In the genomic region with DNA sequence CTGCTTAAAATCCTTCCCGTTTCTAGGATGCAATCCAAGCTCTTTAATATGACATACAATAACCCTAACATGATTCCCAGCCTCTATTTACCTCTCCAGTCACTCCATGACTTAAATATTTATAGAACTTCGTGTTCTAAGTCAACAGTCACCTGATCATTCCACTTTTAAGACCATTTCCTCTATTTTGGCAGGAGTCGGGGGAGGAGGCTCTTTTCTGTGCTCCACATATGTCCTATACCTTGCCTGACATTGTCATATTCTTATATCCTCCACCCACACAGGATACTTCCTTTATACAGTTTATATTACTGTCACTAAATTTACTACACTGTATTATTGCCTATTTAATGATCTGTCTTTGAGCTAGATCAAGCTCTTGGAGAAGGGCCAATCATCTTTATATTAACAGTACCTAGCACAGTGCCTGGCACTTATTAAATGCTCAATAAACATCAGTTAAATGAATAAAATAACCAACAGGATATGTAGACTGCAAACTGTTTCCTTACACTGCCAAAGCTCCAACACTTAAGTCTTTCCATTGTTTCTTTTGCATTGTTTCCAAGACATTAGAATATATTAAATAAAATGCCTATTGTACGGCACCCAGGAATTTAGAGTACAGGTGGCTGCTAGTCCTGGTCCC, we compare ENCODE assay signal across 8 cellular contexts. TPM values are rescaled to one million over a fixed set of nuclear protein-coding genes. Genes with fewer than 3 reads are reported as not detected.
DNase-seq lines count a peak whose midpoint lies in the region; ATAC-seq and TF ChIP-seq lines count a peak whose summit lies in the region.

No MANE protein-coding gene starts in this region.

- H3K4me3 Mint-ChIP-seq in Calu3 (ENCODE audit: low read depth, unreplicated experiment) (peak overlapping the region; percentile 91), osteocyte (ENCODE audit: unreplicated experiment) (peak overlapping the region; percentile 91)

- H3K4me2 ChIP-seq in Loucy (ENCODE audit: low read depth, low read length, poor library complexity, severe bottlenecking), result peak overlapping the region; percentile 95

- no peaks in the 10 kb centered on the region for H3K9me2 ChIP-seq in Loucy (replicated peaks; ENCODE audit: low read depth, low read length)

- H3K27me3 ChIP-seq in Loucy (ENCODE audit: insufficient read depth, low read length, poor library complexity, severe bottlenecking), result no peaks in the 10 kb centered on the region

- peaks cover 49% of the 10 kb centered on the region for H3K4me1 ChIP-seq in Loucy (ENCODE audit: insufficient read depth, low read length, poor library complexity, severe bottlenecking)

- CTCF ChIA-PET in Calu3 (lab: Charles Lee), result interaction anchor here (0.6 kb wide), 1 partner anchor 1995 kb away, joined by 3 read pairs; no protein-coding TSS in a partner anchor

- peak overlapping the region; percentile 93 for H3K9ac ChIP-seq in Loucy (ENCODE audit: low read depth, low read length, poor library complexity, severe bottlenecking)

- BruUV-seq in Calu3 (replicated peaks; lab: Mats Ljungman, UMichigan), result no TSS peak

- H3K27me3 Mint-ChIP-seq in Calu3 (ENCODE audit: unreplicated experiment) (no peaks in the 10 kb centered on the region), osteocyte (ENCODE audit: unreplicated experiment) (no peaks in the 10 kb centered on the region)

- TF ChIP-seq CTCF in Calu3 (IDR thresholded peaks at IDR 0.05; ENCODE audit: unreplicated experiment), result no peak
- no peak for TF ChIP-seq CTCF in Loucy (conservative IDR thresholded peaks at IDR 0.05; ENCODE audit: low read length)
- TF ChIP-seq CTCF in coronary artery (IDR thresholded peaks at IDR 0.05), result no peak
- no peak for TF ChIP-seq CTCF in osteocyte (IDR thresholded peaks at IDR 0.05)

- intact Hi-C loops in Calu3 (cut with micrococcal nuclease; ENCODE audit: unreplicated experiment), result no loop called here

- H3K27ac ChIP-seq in coronary artery, result peak overlapping the region in 1 of 2 donors; percentile 3

- no peak for ATAC-seq in HG02981 (IDR thresholded peaks at IDR 0.05; ENCODE audit: unreplicated experiment)

- no peak overlapping the region for H2AFZ ChIP-seq in Loucy (ENCODE audit: low read length)

- H3K36me3 Mint-ChIP-seq in Calu3 (ENCODE audit: insufficient read depth, unreplicated experiment) (peaks cover 21% of the 10 kb centered on the region), osteocyte (ENCODE audit: unreplicated experiment) (no peaks in the 10 kb centered on the region)

- H3F3A ChIP-seq in Loucy (ENCODE audit: low read depth), result no peaks in the 10 kb centered on the region

- DNase-seq in Calu3 (no peak), coronary artery (ENCODE audit: low spot score) (no peak), osteocyte (ENCODE audit: extremely low spot score, unreplicated experiment) (no peak), iPS-NIHi7 (ENCODE audit: extremely low spot score) (no peak), AG08395 (ENCODE audit: low spot score) (no peak), Ammon's horn (ENCODE audit: low spot score) (no peak)

- H3K4me1 Mint-ChIP-seq in Calu3 (ENCODE audit: low read depth, unreplicated experiment) (peaks cover 13% of the 10 kb centered on the region), osteocyte (ENCODE audit: unreplicated experiment) (peaks cover 52% of the 10 kb centered on the region)

- no peaks in the 10 kb centered on the region for H3K36me3 ChIP-seq in Loucy (ENCODE audit: insufficient read depth, low read length)

- peaks cover 69% of the 10 kb centered on the region for H4K20me1 ChIP-seq in Loucy (ENCODE audit: insufficient read depth, low read length, poor library complexity, severe bottlenecking)

- H3K4me3 ChIP-seq in Loucy (ENCODE audit: low read length, poor library complexity, severe bottlenecking), result peak overlapping the region; percentile 98
- H3K4me3 ChIP-seq in coronary artery, result peak overlapping the region; percentile 78

- H3K9me3 ChIP-seq in Loucy (ENCODE audit: insufficient read depth, low read depth, low read length), result no peaks in the 10 kb centered on the region

- H3K27ac Mint-ChIP-seq in Calu3 (ENCODE audit: unreplicated experiment) (peak overlapping the region; percentile 76), osteocyte (ENCODE audit: unreplicated experiment) (no peak overlapping the region)

- H3K79me2 ChIP-seq in Loucy (ENCODE audit: insufficient read depth, low read length), result peaks cover 77% of the 10 kb centered on the region

- H3K9me3 Mint-ChIP-seq in Calu3 (ENCODE audit: low read depth, unreplicated experiment) (no peaks in the 10 kb centered on the region), osteocyte (ENCODE audit: unreplicated experiment) (no peaks in the 10 kb centered on the region)

RNA-seq across cellular contexts. Expression of gene ARGLU1, which starts 2.7 kb away (rescaled TPM):
- total RNA-seq in Calu3 (2022), result 28.8 and 34.0 TPM in 2 replicates
- total RNA-seq in osteocyte, result 65.8 and 78.8 TPM in 2 replicates

RNA-seq across cellular contexts. Expression of gene EFNB2, which starts 29.8 kb away (rescaled TPM):
- total RNA-seq in Calu3 (2022) (14.3 and 16.9 TPM in 2 replicates), osteocyte (49.2 and 50.0 TPM in 2 replicates)
